ENCODE assay signal across 25 cellular contexts in the genomic region with DNA sequence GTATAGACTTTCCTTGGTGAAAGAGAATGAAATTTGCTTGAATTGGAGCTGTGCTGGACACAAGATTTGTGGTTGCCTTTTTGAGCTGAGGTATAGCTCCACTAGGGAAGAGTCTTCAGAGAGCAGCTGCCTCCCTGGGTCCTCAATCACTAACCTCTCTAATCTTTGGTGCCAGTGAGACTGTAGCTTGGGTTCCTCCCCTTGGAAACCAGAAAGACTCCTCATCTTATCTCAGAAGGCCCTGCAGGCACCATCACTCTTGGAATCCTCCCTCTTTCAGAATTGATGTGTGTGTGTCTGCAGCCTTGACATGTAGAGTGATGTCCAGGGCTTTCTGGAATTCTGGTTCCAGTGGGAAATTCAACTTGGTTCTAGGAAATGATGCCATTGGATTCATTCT.
DNase-seq lines count a peak whose midpoint lies in the region; ATAC-seq, FAIRE-seq and TF ChIP-seq lines count a peak whose summit lies in the region.
"Had no signal": no experiment of that assay in that cellular context is flagged by ENCODE, and none has a peak within 500 bp of the region (broad histone marks: within the 10 kb centered on the region; RNA-seq: fewer than 3 reads in every experiment).

No MANE protein-coding gene starts in this region.

- H3K4me3 ChIP-seq in HepG2 (replicated peaks in 1 of 3; ENCODE audit: insufficient read depth in 1 of 3, low read depth in 2 of 3, low read length in 3 of 3): no peak overlapping the region
- no peak overlapping the region for H3K4me3 ChIP-seq in right lobe of liver
- H3K4me3 ChIP-seq in endodermal cell (ENCODE audit: low read length): no peak overlapping the region
- H3K4me3 ChIP-seq in BE2C (ENCODE audit: low read depth, low read length): no peak overlapping the region
- H3K4me3 ChIP-seq: BLaER1, GM23338, SK-N-MC had no signal

- in situ Hi-C loops in HepG2 (cut with HindIII; ENCODE audit: extremely low pct_ligation_motif_present, low pct_unique_long_range_greater_than_20kb): no loop called here

- H3K36me3 ChIP-seq in HepG2 (replicated peaks in 1 of 2; ENCODE audit: control insufficient read depth in 1 of 2, insufficient read depth in 2 of 2, low read length in 2 of 2): no peaks in the 10 kb centered on the region
- H3K36me3 ChIP-seq in right lobe of liver: no peaks in the 10 kb centered on the region
- no peaks in the 10 kb centered on the region for H3K36me3 ChIP-seq in endodermal cell (ENCODE audit: control insufficient read depth, insufficient read depth, low read length)
- H3K36me3 ChIP-seq in BE2C: no peaks in the 10 kb centered on the region
- H3K36me3 ChIP-seq: BLaER1 had no signal

- CTCF ChIA-PET in HepG2 (lab: Yijun Ruan, JAX; ENCODE audit: low intra/inter-chr PET ratio, low total read pairs): no interaction called here

- FAIRE-seq in HepG2 (lab: Jason Lieb, UNC): no peak
- FAIRE-seq: HTR-8/SVneo had no signal

- H3K4me1 Mint-ChIP-seq in endodermal cell: peaks cover 24% of the 10 kb centered on the region
- H3K4me1 Mint-ChIP-seq in activated naive CD8-positive, alpha-beta T cell treated with anti-CD3 and anti-CD28 coated beads for 36 hours: no peaks in the 10 kb centered on the region

- TF ChIP-seq RAD21 in HepG2 (CRISPR knock-in tag; IDR thresholded peaks at IDR 0.05): no peak

- ATAC-seq in HepG2: no peak
- ATAC-seq in right lobe of liver: no peak
- ATAC-seq in stimulated activated naive CD8-positive, alpha-beta T cell treated with anti-CD3 and anti-CD28 coated beads, Interleukin-15, Interleukin-2, amounts not matched to agents 100 U/mL and 50 U/mL, for 24 hours: no peak
- ATAC-seq: CD8-positive, alpha-beta T cell; GM23338 had no signal

- H3K4me3 Mint-ChIP-seq in endodermal cell: no peak overlapping the region
- no peak overlapping the region for H3K4me3 Mint-ChIP-seq in activated naive CD8-positive, alpha-beta T cell treated with anti-CD3 and anti-CD28 coated beads for 36 hours
- H3K4me3 Mint-ChIP-seq: CD8-positive, alpha-beta T cell; GM23338 had no signal

- H3K27me3 ChIP-seq in HepG2 (ENCODE audit: control insufficient read depth in 1 of 2, insufficient read depth in 2 of 2, low read length in 2 of 2) (no peaks in the 10 kb centered on the region), right lobe of liver (no peaks in the 10 kb centered on the region), endodermal cell (ENCODE audit: control insufficient read depth, insufficient read depth, low read length, poor library complexity, severe bottlenecking) (no peaks in the 10 kb centered on the region), BE2C (no peaks in the 10 kb centered on the region)
- H3K27me3 ChIP-seq: BLaER1 had no signal

- no peak overlapping the region for H3K4me2 ChIP-seq in HepG2 (ENCODE audit: low read depth, low read length)
- H3K4me2 ChIP-seq: BLaER1, GM23338 had no signal

- H3K27ac Mint-ChIP-seq in endodermal cell: no peak overlapping the region
- H3K27ac Mint-ChIP-seq in activated naive CD8-positive, alpha-beta T cell treated with anti-CD3 and anti-CD28 coated beads for 36 hours: no peak overlapping the region
- H3K27ac Mint-ChIP-seq: CD8-positive, alpha-beta T cell; GM23338 had no signal

- no peaks in the 10 kb centered on the region for H3K9me3 Mint-ChIP-seq in endodermal cell
- no peaks in the 10 kb centered on the region for H3K9me3 Mint-ChIP-seq in activated naive CD8-positive, alpha-beta T cell treated with anti-CD3 and anti-CD28 coated beads for 36 hours
- H3K9me3 Mint-ChIP-seq: CD8-positive, alpha-beta T cell; GM23338 had no signal

- H2AFZ ChIP-seq in HepG2 (ENCODE audit: low read length): no peak overlapping the region
- H2AFZ ChIP-seq: GM23338 had no signal

- TF ChIP-seq CTCF in HepG2 (CRISPR knock-in tag; IDR thresholded peaks at IDR 0.05) (no peak), right lobe of liver (IDR thresholded peaks at IDR 0.05) (no peak), endodermal cell (conservative IDR thresholded peaks at IDR 0.05) (no peak), BE2C (IDR thresholded peaks at IDR 0.05; ENCODE audit: low read depth, low read length) (no peak)

- intact Hi-C loops in HepG2 (cut with micrococcal nuclease; ENCODE audit: unreplicated experiment) (no loop called here), right lobe of liver (cut with DNase I) (no loop called here)

- H3K4me1 ChIP-seq in HepG2 (ENCODE audit: insufficient read depth, low read length) (peaks cover 72% of the 10 kb centered on the region), right lobe of liver (peaks cover 0 to 19% (median 11%) of the 10 kb centered on the region in 4 donors), endodermal cell (ENCODE audit: control insufficient read depth, insufficient read depth, low read length) (peaks cover 4% of the 10 kb centered on the region), BE2C (peaks cover 33% of the 10 kb centered on the region)

- peaks cover 1% of the 10 kb centered on the region for H3K27me3 Mint-ChIP-seq in endodermal cell (ENCODE audit: insufficient read depth)
- no peaks in the 10 kb centered on the region for H3K27me3 Mint-ChIP-seq in activated naive CD8-positive, alpha-beta T cell treated with anti-CD3 and anti-CD28 coated beads for 36 hours

- H4K20me1 ChIP-seq in HepG2 (ENCODE audit: insufficient read depth, low read length): no peaks in the 10 kb centered on the region
- H4K20me1 ChIP-seq: BLaER1 had no signal

- TF ChIP-seq EP300 in HepG2 (IDR thresholded peaks at IDR 0.05; ENCODE audit: low read depth in 2 of 2, low read length in 2 of 2): no peak
- TF ChIP-seq EP300 in HepG2 (CRISPR knock-in tag; IDR thresholded peaks at IDR 0.05; ENCODE audit: borderline replicate concordance): no peak

- POLR2A ChIA-PET in HepG2 (lab: Yijun Ruan, JAX): interaction anchor here (1.0 to 4.3 kb wide), 3 partner anchors 11 to 60 kb away, joined by 3 to 34 read pairs (median 25); no protein-coding TSS in a partner anchor

- no TSS peak for BruUV-seq in HepG2 (replicated peaks; lab: Mats Ljungman, UMichigan)

- H3K27ac ChIP-seq in HepG2 (ENCODE audit: extremely low read length, insufficient read depth, low read length) (peak overlapping the region; percentile 97), right lobe of liver (no peak overlapping the region), endodermal cell (ENCODE audit: low read depth, low read length) (no peak overlapping the region)
- H3K27ac ChIP-seq: BLaER1, SK-N-MC had no signal

- H3K9me3 ChIP-seq in HepG2 (ENCODE audit: low read length) (no peaks in the 10 kb centered on the region), right lobe of liver (no peaks in the 10 kb centered on the region), endodermal cell (ENCODE audit: control insufficient read depth, low read length) (no peaks in the 10 kb centered on the region), BE2C (no peaks in the 10 kb centered on the region)
- H3K9me3 ChIP-seq: BLaER1 had no signal

- H3K9ac ChIP-seq in HepG2 (ENCODE audit: insufficient read depth, low read depth, low read length): peak overlapping the region; percentile 68; the same call in 1 of the 2 replicates
- no peak overlapping the region for H3K9ac ChIP-seq in endodermal cell (ENCODE audit: extremely low read depth, low read length, poor library complexity, severe bottlenecking)
- H3K9ac ChIP-seq: BLaER1 had no signal

- H3K36me3 Mint-ChIP-seq in endodermal cell (ENCODE audit: low read depth): no peaks in the 10 kb centered on the region
- H3K36me3 Mint-ChIP-seq in activated naive CD8-positive, alpha-beta T cell treated with anti-CD3 and anti-CD28 coated beads for 36 hours: no peaks in the 10 kb centered on the region
- H3K36me3 Mint-ChIP-seq: CD8-positive, alpha-beta T cell had no signal

- H3K79me2 ChIP-seq in HepG2 (ENCODE audit: insufficient read depth, low read length): no peaks in the 10 kb centered on the region

- no peak for DNase-seq in HepG2 (ENCODE audit: low spot score)
- no peak for DNase-seq in right lobe of liver
- peak; percentile 86 for DNase-seq in NCI-H226
- peak; percentile 28 for DNase-seq in endodermal cell
- no peak for DNase-seq in BE2C
- DNase-seq in activated naive CD8-positive, alpha-beta T cell treated with anti-CD3 and anti-CD28 coated beads for 36 hours: no peak
- no peak for DNase-seq in stimulated activated naive CD8-positive, alpha-beta T cell treated with anti-CD3 and anti-CD28 coated beads, Interleukin-15, Interleukin-2, amounts not matched to agents 100 U/mL and 50 U/mL, for 24 hours
- no peak for DNase-seq in 8988T
- DNase-seq: Calu3; CD8-positive, alpha-beta T cell; DMS153; GDM1; HCEC 1CT; Kasumi-1; NCI-H187; NCI-H2107; NCI-H2227 treated with DMSO at 0.1 percent for 48 hours; NCI-H526; OCI-M1; SHP77 treated with DMSO at 0.1 percent for 48 hours; SW 1271 had no signal

- no peak for TF ChIP-seq POLR2A in HepG2 (IDR thresholded peaks at IDR 0.05; ENCODE audit: insufficient read depth in 1 of 2, low read depth in 2 of 2, low read length in 2 of 2)
- TF ChIP-seq POLR2A in right lobe of liver (IDR thresholded peaks at IDR 0.05): no peak

TF ChIP-seq in HepG2, 621 proteins besides CTCF, POLR2A, EP300 and RAD21:
- TF ChIP-seq ZBED4 (CRISPR knock-in tag; IDR thresholded peaks at IDR 0.05; ENCODE audit: borderline replicate concordance) (no peak), ZNF225 (CRISPR knock-in tag; IDR thresholded peaks at IDR 0.05) (no peak), ZNF331 (CRISPR knock-in tag; IDR thresholded peaks at IDR 0.05) (no peak)

Comparison
In these comparisons a context has a peak if more than half of its experiments do, and no peak if none do; other contexts are left out.
1. DNase-seq: peak in NCI-H226 (single experiment) and endodermal cell (single experiment); none in HepG2 (single experiment), right lobe of liver (0 of 3), BE2C (single experiment), activated naive CD8-positive, alpha-beta T cell treated with anti-CD3 and anti-CD28 coated beads for 36 hours (single experiment), stimulated activated naive CD8-positive, alpha-beta T cell treated with anti-CD3 and anti-CD28 coated beads, Interleukin-15, Interleukin-2, amounts not matched to agents 100 U/mL and 50 U/mL, for 24 hours (single experiment) and 8988T (single experiment).